Comparison of ENCODE assay signal across 17 cellular contexts in the genomic region with DNA sequence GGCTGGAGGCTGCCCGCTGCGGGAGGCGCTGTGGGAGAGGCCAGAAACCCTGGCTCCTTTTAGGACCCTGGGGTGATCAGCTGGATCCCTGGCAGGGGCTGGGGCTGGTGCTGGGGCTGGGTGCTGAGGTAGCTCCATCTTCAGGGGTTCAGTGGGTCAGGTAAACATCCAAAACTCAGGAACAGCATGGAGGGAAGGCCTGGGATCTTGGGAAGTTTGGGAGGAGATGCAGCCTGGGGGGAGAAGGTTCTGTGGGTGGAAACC. TPM values are rescaled to one million over a fixed set of nuclear protein-coding genes. Genes with fewer than 3 reads are reported as not detected.
A peak's percentile ranks its signal among the peaks of the same experiment; 100 is the strongest.
DNase-seq lines count a peak whose midpoint lies in the region; ATAC-seq and TF ChIP-seq lines count a peak whose summit lies in the region.
"Had no signal": no experiment of that assay in that cellular context is flagged by ENCODE, and none has a peak within 500 bp of the region (broad histone marks: within the 10 kb centered on the region; RNA-seq: fewer than 3 reads in every experiment).

No MANE protein-coding gene starts in this region.

- CTCF ChIA-PET in HCT116 (lab: Charles Lee): no interaction called here

- H3K9me3 Mint-ChIP-seq in stimulated activated effector memory CD8-positive, alpha-beta T cell treated with anti-CD3 and anti-CD28 coated beads, Interleukin-12 subunit alpha, Interleukin-12 subunit beta, amount 100 ng/mL, for 72 hours: peaks cover 7% of the 10 kb centered on the region

- TF ChIP-seq EP300 in transverse colon (IDR thresholded peaks at IDR 0.05; ENCODE audit: low read depth): no peak

- WGBS in transverse colon (ENCODE audit: low coverage in 1 of 2), 2 donors: 38% methylated on average over 2 of the region's 3 CpGs; no CpG with 5 or more reads in 1 of the 2 donors

- POLR2A ChIA-PET in HCT116 (lab: Charles Lee): no interaction called here

- RAD21 ChIA-PET in HCT116 (lab: Charles Lee; ENCODE audit: low non-redundant PET in 1 of 2, low total read pairs in 2 of 2, uncharacterized antibody in 2 of 2, unreplicated experiment in 2 of 2): no interaction called here

- BruUV-seq in HCT116 (replicated peaks; lab: Mats Ljungman, UMichigan): no TSS peak

- H3K9me3 ChIP-seq in HCT116 (ENCODE audit: control insufficient read depth in 1 of 2, insufficient read depth in 1 of 2, low read depth in 1 of 2, low read length in 2 of 2) (no peaks in the 10 kb centered on the region), transverse colon (no peaks in the 10 kb centered on the region)

- H3K36me3 ChIP-seq in HCT116 (ENCODE audit: control insufficient read depth in 1 of 2, insufficient read depth in 2 of 2, low read length in 2 of 2): no peaks in the 10 kb centered on the region
- H3K36me3 ChIP-seq in H7 (replicated peaks; ENCODE audit: control insufficient read depth, insufficient read depth, low read length): no peaks in the 10 kb centered on the region
- H3K36me3 ChIP-seq in transverse colon: no peaks in the 10 kb centered on the region
- H3K36me3 ChIP-seq: BLaER1 had no signal

- H3K9ac ChIP-seq in HCT116 (ENCODE audit: low read length): no peak overlapping the region
- H3K9ac ChIP-seq: BLaER1 had no signal

- peaks cover 75% of the 10 kb centered on the region for H3K4me1 Mint-ChIP-seq in stimulated activated effector memory CD8-positive, alpha-beta T cell treated with anti-CD3 and anti-CD28 coated beads, Interleukin-12 subunit alpha, Interleukin-12 subunit beta, amount 100 ng/mL, for 72 hours

- H3K4me2 ChIP-seq in HCT116 (ENCODE audit: low read length): peak overlapping the region; percentile 49

- TF ChIP-seq CTCF in HCT116 (IDR thresholded peaks at IDR 0.05 in 2 of 3, conservative IDR thresholded peaks at IDR 0.05 in 1 of 3; ENCODE audit: borderline replicate concordance in 1 of 3, insufficient read depth in 1 of 3, low read depth in 2 of 3, low read length in 2 of 3): no peak
- TF ChIP-seq CTCF in transverse colon (IDR thresholded peaks at IDR 0.05): no peak

- H3K79me2 ChIP-seq in HCT116 (ENCODE audit: insufficient read depth, low read length): no peaks in the 10 kb centered on the region

- peak; percentile 37 for DNase-seq in activated CD8-positive, alpha-beta memory T cell treated with anti-CD3 and anti-CD28 coated beads for 24 hours
- DNase-seq in activated CD8-positive, alpha-beta memory T cell treated with anti-CD3 and anti-CD28 coated beads, Interleukin-2, amount 50 U/mL, for 48 hours: no peak
- DNase-seq in HCT116 (ENCODE audit: low read depth, low spot score) (no peak), islet precursor cell (peak; percentile 43), H7 (no peak), transverse colon (no peak)
- no peak for DNase-seq in stimulated activated effector memory CD8-positive, alpha-beta T cell treated with anti-CD3 and anti-CD28 coated beads, Interleukin-12 subunit alpha, Interleukin-12 subunit beta, amount 100 ng/mL, for 72 hours (ENCODE audit: low spot score in 2 of 2)
- DNase-seq: AML-193; Caco-2; CD8-positive, alpha-beta memory T cell; DND-41; GDM1; GOT3; HCEC 1CT had no signal

- H3K27ac Mint-ChIP-seq in stimulated activated effector memory CD8-positive, alpha-beta T cell treated with anti-CD3 and anti-CD28 coated beads, Interleukin-12 subunit alpha, Interleukin-12 subunit beta, amount 100 ng/mL, for 72 hours: peak overlapping the region; percentile 50

- no peaks in the 10 kb centered on the region for H3K9me2 ChIP-seq in HCT116 (ENCODE audit: insufficient read depth)

- TF ChIP-seq POLR2A in HCT116 (IDR thresholded peaks at IDR 0.05; ENCODE audit: borderline replicate concordance, extremely low read depth, insufficient read depth, insufficient read length) (no peak), transverse colon (IDR thresholded peaks at IDR 0.05) (no peak)

- H3K27ac ChIP-seq in HCT116 (ENCODE audit: low read depth, low read length) (no peak overlapping the region), transverse colon (no peak overlapping the region)
- H3K27ac ChIP-seq: 22Rv1, BLaER1 had no signal

- H3K27me3 ChIP-seq in HCT116 (ENCODE audit: insufficient read depth, low read length) (no peaks in the 10 kb centered on the region), H7 (ENCODE audit: control insufficient read depth, insufficient read depth, low read length) (peaks cover 1% of the 10 kb centered on the region; the same call in 1 of the 2 replicates), transverse colon (peaks cover 16% of the 10 kb centered on the region)
- H3K27me3 ChIP-seq: BLaER1 had no signal

- intact Hi-C loops in HCT116 (cut with micrococcal nuclease) (no loop called here), transverse colon (cut with DNase I; ENCODE audit: low total_unique reads) (no loop called here)

- H3K4me3 ChIP-seq in HCT116 (replicated peaks in 1 of 2; ENCODE audit: low read depth in 1 of 2, low read length in 2 of 2) (no peak overlapping the region), H7 (ENCODE audit: insufficient read depth, low read depth, low read length) (no peak overlapping the region), transverse colon (no peak overlapping the region)
- H3K4me3 ChIP-seq: BLaER1 had no signal

- H3K4me1 ChIP-seq in HCT116 (ENCODE audit: control insufficient read depth in 1 of 2, insufficient read depth in 2 of 2, low read length in 2 of 2) (peaks cover 4 to 25% of the 10 kb centered on the region in 2 experiments; a peak in 3 of 4 replicates), transverse colon (no peaks in the 10 kb centered on the region)
- H3K4me1 ChIP-seq: Caco-2 had no signal

- no peak for TF ChIP-seq RAD21 in HCT116 (IDR thresholded peaks at IDR 0.05; ENCODE audit: low read depth)

- H4K20me1 ChIP-seq in HCT116 (ENCODE audit: insufficient read depth): no peaks in the 10 kb centered on the region
- H4K20me1 ChIP-seq: BLaER1 had no signal

- no peak overlapping the region for H3K4me3 Mint-ChIP-seq in stimulated activated effector memory CD8-positive, alpha-beta T cell treated with anti-CD3 and anti-CD28 coated beads, Interleukin-12 subunit alpha, Interleukin-12 subunit beta, amount 100 ng/mL, for 72 hours
- H3K4me3 Mint-ChIP-seq: CD8-positive, alpha-beta memory T cell had no signal

- H2AFZ ChIP-seq in HCT116 (ENCODE audit: low read depth, low read length, poor library complexity, severe bottlenecking): no peak overlapping the region

- H3K36me3 Mint-ChIP-seq in stimulated activated effector memory CD8-positive, alpha-beta T cell treated with anti-CD3 and anti-CD28 coated beads, Interleukin-12 subunit alpha, Interleukin-12 subunit beta, amount 100 ng/mL, for 72 hours: peaks cover 100% of the 10 kb centered on the region

- no peak for ATAC-seq in HCT116
- ATAC-seq in stimulated activated effector memory CD8-positive, alpha-beta T cell treated with anti-CD3 and anti-CD28 coated beads, Interleukin-12 subunit alpha, Interleukin-12 subunit beta, amount 100 ng/mL, for 72 hours: no peak

- in situ Hi-C loops in transverse colon (cut with MboI; ENCODE audit: low pct_ligation_motif_present in 1 of 4, low pct_unique_long_range_greater_than_20kb in 1 of 4, low sequenced_read_pairs in 3 of 4): no loop called here

TF ChIP-seq in HCT116, 20 proteins besides CTCF, POLR2A, EP300 and RAD21 (continues in another document):
- TF ChIP-seq CBX3 (IDR thresholded peaks at IDR 0.05; ENCODE audit: low read depth): no peak
- no peak for TF ChIP-seq YY1 (IDR thresholded peaks at IDR 0.05; ENCODE audit: extremely low read depth, insufficient replicate concordance, low read depth, low read length)
- TF ChIP-seq FOSL1 (IDR thresholded peaks at IDR 0.05; ENCODE audit: low read depth): no peak
- no peak for TF ChIP-seq ZNF274 (IDR thresholded peaks at IDR 0.05; ENCODE audit: low read depth, low read length)
- no peak for TF ChIP-seq EZH2 (IDR thresholded peaks at IDR 0.05)
- no peak for TF ChIP-seq EGR1 (IDR thresholded peaks at IDR 0.05; ENCODE audit: low read depth)
- TF ChIP-seq, protein P1, sequence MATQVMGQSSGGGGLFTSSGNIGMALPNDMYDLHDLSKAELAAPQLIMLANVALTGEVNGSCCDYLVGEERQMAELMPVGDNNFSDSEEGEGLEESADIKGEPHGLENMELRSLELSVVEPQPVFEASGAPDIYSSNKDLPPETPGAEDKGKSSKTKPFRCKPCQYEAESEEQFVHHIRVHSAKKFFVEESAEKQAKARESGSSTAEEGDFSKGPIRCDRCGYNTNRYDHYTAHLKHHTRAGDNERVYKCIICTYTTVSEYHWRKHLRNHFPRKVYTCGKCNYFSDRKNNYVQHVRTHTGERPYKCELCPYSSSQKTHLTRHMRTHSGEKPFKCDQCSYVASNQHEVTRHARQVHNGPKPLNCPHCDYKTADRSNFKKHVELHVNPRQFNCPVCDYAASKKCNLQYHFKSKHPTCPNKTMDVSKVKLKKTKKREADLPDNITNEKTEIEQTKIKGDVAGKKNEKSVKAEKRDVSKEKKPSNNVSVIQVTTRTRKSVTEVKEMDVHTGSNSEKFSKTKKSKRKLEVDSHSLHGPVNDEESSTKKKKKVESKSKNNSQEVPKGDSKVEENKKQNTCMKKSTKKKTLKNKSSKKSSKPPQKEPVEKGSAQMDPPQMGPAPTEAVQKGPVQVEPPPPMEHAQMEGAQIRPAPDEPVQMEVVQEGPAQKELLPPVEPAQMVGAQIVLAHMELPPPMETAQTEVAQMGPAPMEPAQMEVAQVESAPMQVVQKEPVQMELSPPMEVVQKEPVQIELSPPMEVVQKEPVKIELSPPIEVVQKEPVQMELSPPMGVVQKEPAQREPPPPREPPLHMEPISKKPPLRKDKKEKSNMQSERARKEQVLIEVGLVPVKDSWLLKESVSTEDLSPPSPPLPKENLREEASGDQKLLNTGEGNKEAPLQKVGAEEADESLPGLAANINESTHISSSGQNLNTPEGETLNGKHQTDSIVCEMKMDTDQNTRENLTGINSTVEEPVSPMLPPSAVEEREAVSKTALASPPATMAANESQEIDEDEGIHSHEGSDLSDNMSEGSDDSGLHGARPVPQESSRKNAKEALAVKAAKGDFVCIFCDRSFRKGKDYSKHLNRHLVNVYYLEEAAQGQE (IDR thresholded peaks at IDR 0.05; ENCODE audit: low read depth): no peak
- TF ChIP-seq POLR2AphosphoS5 (IDR thresholded peaks at IDR 0.05; ENCODE audit: low read depth, low read length): no peak
- TF ChIP-seq SRF (IDR thresholded peaks at IDR 0.05; ENCODE audit: low read depth): no peak
- no peak for TF ChIP-seq CEBPB (IDR thresholded peaks at IDR 0.05; ENCODE audit: low read depth)

RNA-seq across cellular contexts. Expression of a gene that starts 21.0 kb away (rescaled TPM):
- total RNA-seq in HCT116 (2021; ENCODE audit: unreplicated experiment): 3.7 TPM
- polyA plus RNA-seq in HCT116 (2012): 2.6 and 3.4 TPM in 2 replicates
- total RNA-seq in H7 (2014; rRNA removed; shearing (Covaris generic)): 6.2 and 6.4 TPM in 2 replicates
- total RNA-seq in transverse colon: 1 to 10 TPM in 2 of 4 donors, under 1 TPM in 1, not detected in 1; 0.41 to 1.9 (median 1.9) TPM
- total RNA-seq: A673 had no signal

RNA-seq across cellular contexts. Expression of a gene that starts 27.0 kb away (rescaled TPM):
- total RNA-seq in HCT116 (2021; ENCODE audit: unreplicated experiment) (4.5 TPM), transverse colon (10 to 100 TPM in 1 of 4 donors, 1 to 10 TPM in 3; 2.2 to 17.7 (median 3.7) TPM)
- polyA plus RNA-seq in HCT116 (2012): 4.0 and 5.5 TPM in 2 replicates
- 9.3 and 10.4 TPM in 2 replicates for total RNA-seq in H7 (2014; rRNA removed; shearing (Covaris generic))

Comparison
In these comparisons a context has a peak if more than half of its experiments do, and no peak if none do; other contexts are left out.
1. DNase-seq: peak in activated CD8-positive, alpha-beta memory T cell treated with anti-CD3 and anti-CD28 coated beads for 24 hours (single experiment) and islet precursor cell (single experiment); none in activated CD8-positive, alpha-beta memory T cell treated with anti-CD3 and anti-CD28 coated beads, Interleukin-2, amount 50 U/mL, for 48 hours (single experiment), HCT116 (single experiment), stimulated activated effector memory CD8-positive, alpha-beta T cell treated with anti-CD3 and anti-CD28 coated beads, Interleukin-12 subunit alpha, Interleukin-12 subunit beta, amount 100 ng/mL, for 72 hours (0 of 2), H7 (single experiment) and transverse colon (single experiment).